In genomic region chr15:92384391-92384790, GRCh38 we compare ENCODE assay signal across 1 cellular context.
TF ChIP-seq lines count a peak whose summit lies in the region.

No MANE protein-coding gene starts in this region.

TF ChIP-seq in H1, 55 proteins besides CTCF, POLR2A, EP300 and RAD21 (continued from another document):
- no peak for TF ChIP-seq CBX8 (IDR thresholded peaks at IDR 0.05; ENCODE audit: borderline replicate concordance, low read depth, low read length)
- TF ChIP-seq CEBPB (IDR thresholded peaks at IDR 0.05; ENCODE audit: low read depth, low read length), result no peak
- TF ChIP-seq CHD2 (IDR thresholded peaks at IDR 0.05; ENCODE audit: low read length), result no peak
- no peak for TF ChIP-seq HDAC2 (IDR thresholded peaks at IDR 0.05; ENCODE audit: borderline replicate concordance in 1 of 2, low read depth in 2 of 2, low read length in 2 of 2)
